2 cellular contexts compared by ENCODE assay signal in the genomic region with DNA sequence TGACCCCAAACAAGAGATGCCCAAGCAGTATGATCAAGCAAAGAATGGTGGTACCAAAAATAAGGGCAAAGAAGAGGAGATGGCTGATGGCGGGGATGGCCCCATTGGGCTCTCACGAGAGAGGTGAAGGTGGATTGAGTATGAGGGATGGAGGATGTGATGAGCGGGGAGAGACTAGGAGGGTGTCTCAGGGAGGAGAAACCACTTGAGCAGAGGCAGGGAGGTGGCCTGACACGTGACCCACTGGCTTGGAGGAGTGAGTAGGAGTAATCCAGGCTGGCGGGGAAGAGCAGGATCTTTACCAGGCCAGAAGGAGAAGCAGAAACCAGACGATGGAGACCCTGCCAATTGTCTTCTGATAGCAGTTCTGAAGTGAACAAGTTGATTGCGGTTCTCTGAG.
TF ChIP-seq lines count a peak whose summit lies in the region.

No MANE protein-coding gene starts in this region.

TF ChIP-seq in WTC11, 78 proteins besides CTCF, POLR2A, EP300 and RAD21 (continues in another document):
- TF ChIP-seq, protein P1, sequence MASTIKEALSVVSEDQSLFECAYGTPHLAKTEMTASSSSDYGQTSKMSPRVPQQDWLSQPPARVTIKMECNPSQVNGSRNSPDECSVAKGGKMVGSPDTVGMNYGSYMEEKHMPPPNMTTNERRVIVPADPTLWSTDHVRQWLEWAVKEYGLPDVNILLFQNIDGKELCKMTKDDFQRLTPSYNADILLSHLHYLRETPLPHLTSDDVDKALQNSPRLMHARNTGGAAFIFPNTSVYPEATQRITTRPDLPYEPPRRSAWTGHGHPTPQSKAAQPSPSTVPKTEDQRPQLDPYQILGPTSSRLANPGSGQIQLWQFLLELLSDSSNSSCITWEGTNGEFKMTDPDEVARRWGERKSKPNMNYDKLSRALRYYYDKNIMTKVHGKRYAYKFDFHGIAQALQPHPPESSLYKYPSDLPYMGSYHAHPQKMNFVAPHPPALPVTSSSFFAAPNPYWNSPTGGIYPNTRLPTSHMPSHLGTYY (CRISPR knock-in tag; IDR thresholded peaks at IDR 0.05), result no peak
- TF ChIP-seq, protein P2, sequence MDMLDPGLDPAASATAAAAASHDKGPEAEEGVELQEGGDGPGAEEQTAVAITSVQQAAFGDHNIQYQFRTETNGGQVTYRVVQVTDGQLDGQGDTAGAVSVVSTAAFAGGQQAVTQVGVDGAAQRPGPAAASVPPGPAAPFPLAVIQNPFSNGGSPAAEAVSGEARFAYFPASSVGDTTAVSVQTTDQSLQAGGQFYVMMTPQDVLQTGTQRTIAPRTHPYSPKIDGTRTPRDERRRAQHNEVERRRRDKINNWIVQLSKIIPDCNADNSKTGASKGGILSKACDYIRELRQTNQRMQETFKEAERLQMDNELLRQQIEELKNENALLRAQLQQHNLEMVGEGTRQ (CRISPR knock-in tag; IDR thresholded peaks at IDR 0.05), result no peak
- TF ChIP-seq KAT7 (CRISPR knock-in tag; IDR thresholded peaks at IDR 0.05; ENCODE audit: borderline replicate concordance), result no peak
- TF ChIP-seq NR3C1 (CRISPR knock-in tag; conservative IDR thresholded peaks at IDR 0.05; ENCODE audit: low read depth), result no peak
- no peak for TF ChIP-seq SOX15 (CRISPR knock-in tag; IDR thresholded peaks at IDR 0.05)
- no peak for TF ChIP-seq GRHL2 (CRISPR knock-in tag; IDR thresholded peaks at IDR 0.05; ENCODE audit: insufficient replicate concordance, severe bottlenecking)
- TF ChIP-seq, protein P3, sequence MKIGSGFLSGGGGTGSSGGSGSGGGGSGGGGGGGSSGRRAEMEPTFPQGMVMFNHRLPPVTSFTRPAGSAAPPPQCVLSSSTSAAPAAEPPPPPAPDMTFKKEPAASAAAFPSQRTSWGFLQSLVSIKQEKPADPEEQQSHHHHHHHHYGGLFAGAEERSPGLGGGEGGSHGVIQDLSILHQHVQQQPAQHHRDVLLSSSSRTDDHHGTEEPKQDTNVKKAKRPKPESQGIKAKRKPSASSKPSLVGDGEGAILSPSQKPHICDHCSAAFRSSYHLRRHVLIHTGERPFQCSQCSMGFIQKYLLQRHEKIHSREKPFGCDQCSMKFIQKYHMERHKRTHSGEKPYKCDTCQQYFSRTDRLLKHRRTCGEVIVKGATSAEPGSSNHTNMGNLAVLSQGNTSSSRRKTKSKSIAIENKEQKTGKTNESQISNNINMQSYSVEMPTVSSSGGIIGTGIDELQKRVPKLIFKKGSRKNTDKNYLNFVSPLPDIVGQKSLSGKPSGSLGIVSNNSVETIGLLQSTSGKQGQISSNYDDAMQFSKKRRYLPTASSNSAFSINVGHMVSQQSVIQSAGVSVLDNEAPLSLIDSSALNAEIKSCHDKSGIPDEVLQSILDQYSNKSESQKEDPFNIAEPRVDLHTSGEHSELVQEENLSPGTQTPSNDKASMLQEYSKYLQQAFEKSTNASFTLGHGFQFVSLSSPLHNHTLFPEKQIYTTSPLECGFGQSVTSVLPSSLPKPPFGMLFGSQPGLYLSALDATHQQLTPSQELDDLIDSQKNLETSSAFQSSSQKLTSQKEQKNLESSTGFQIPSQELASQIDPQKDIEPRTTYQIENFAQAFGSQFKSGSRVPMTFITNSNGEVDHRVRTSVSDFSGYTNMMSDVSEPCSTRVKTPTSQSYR (CRISPR knock-in tag; IDR thresholded peaks at IDR 0.05), result no peak
- TF ChIP-seq, protein P4, sequence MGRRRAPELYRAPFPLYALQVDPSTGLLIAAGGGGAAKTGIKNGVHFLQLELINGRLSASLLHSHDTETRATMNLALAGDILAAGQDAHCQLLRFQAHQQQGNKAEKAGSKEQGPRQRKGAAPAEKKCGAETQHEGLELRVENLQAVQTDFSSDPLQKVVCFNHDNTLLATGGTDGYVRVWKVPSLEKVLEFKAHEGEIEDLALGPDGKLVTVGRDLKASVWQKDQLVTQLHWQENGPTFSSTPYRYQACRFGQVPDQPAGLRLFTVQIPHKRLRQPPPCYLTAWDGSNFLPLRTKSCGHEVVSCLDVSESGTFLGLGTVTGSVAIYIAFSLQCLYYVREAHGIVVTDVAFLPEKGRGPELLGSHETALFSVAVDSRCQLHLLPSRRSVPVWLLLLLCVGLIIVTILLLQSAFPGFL (CRISPR knock-in tag; IDR thresholded peaks at IDR 0.05; ENCODE audit: borderline replicate concordance), result no peak
- TF ChIP-seq NFYB (CRISPR knock-in tag; conservative IDR thresholded peaks at IDR 0.05; ENCODE audit: low read depth), result no peak
- TF ChIP-seq ZNF219 (CRISPR knock-in tag; IDR thresholded peaks at IDR 0.05; ENCODE audit: borderline replicate concordance), result no peak
- TF ChIP-seq, protein P5, sequence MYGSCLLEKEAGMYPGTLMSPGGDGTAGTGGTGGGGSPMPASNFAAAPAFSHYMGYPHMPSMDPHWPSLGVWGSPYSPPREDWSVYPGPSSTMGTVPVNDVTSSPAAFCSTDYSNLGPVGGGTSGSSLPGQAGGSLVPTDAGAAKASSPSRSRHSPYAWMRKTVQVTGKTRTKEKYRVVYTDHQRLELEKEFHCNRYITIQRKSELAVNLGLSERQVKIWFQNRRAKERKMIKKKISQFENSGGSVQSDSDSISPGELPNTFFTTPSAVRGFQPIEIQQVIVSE (CRISPR knock-in tag; IDR thresholded peaks at IDR 0.05; ENCODE audit: borderline replicate concordance), result no peak
- no peak for TF ChIP-seq SMAD4 (CRISPR knock-in tag; IDR thresholded peaks at IDR 0.05)
- TF ChIP-seq, protein P6, sequence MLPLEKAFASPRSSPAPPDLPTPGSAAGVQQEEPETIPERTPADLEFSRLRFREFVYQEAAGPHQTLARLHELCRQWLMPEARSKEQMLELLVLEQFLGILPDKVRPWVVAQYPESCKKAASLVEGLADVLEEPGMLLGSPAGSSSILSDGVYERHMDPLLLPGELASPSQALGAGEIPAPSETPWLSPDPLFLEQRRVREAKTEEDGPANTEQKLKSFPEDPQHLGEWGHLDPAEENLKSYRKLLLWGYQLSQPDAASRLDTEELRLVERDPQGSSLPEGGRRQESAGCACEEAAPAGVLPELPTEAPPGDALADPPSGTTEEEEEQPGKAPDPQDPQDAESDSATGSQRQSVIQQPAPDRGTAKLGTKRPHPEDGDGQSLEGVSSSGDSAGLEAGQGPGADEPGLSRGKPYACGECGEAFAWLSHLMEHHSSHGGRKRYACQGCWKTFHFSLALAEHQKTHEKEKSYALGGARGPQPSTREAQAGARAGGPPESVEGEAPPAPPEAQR (CRISPR knock-in tag; IDR thresholded peaks at IDR 0.05), result no peak

TF ChIP-seq in K562, 482 proteins besides CTCF, POLR2A, EP300 and RAD21 (continues in another document):
- TF ChIP-seq FUS (optimal IDR thresholded peaks at IDR 0.05; ENCODE audit: low read depth, low read length), result no peak
- TF ChIP-seq SP2 (IDR thresholded peaks at IDR 0.05; ENCODE audit: extremely low read depth, low read depth, low read length, poor library complexity, severe bottlenecking), result no peak
- TF ChIP-seq BHLHE40 (IDR thresholded peaks at IDR 0.05; ENCODE audit: low read length), result peak; percentile 45; the same call in 1 of the 2 replicates
- no peak for TF ChIP-seq HLTF (IDR thresholded peaks at IDR 0.05)
- TF ChIP-seq, protein P7, sequence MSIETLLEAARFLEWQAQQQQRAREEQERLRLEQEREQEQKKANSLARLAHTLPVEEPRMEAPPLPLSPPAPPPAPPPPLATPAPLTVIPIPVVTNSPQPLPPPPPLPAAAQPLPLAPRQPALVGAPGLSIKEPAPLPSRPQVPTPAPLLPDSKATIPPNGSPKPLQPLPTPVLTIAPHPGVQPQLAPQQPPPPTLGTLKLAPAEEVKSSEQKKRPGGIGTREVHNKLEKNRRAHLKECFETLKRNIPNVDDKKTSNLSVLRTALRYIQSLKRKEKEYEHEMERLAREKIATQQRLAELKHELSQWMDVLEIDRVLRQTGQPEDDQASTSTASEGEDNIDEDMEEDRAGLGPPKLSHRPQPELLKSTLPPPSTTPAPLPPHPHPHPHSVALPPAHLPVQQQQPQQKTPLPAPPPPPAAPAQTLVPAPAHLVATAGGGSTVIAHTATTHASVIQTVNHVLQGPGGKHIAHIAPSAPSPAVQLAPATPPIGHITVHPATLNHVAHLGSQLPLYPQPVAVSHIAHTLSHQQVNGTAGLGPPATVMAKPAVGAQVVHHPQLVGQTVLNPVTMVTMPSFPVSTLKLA (conservative IDR thresholded peaks at IDR 0.05), result no peak
- TF ChIP-seq DMBX1 (CRISPR knock-in tag; IDR thresholded peaks at IDR 0.05; ENCODE audit: borderline replicate concordance), result no peak
- TF ChIP-seq, protein P8, sequence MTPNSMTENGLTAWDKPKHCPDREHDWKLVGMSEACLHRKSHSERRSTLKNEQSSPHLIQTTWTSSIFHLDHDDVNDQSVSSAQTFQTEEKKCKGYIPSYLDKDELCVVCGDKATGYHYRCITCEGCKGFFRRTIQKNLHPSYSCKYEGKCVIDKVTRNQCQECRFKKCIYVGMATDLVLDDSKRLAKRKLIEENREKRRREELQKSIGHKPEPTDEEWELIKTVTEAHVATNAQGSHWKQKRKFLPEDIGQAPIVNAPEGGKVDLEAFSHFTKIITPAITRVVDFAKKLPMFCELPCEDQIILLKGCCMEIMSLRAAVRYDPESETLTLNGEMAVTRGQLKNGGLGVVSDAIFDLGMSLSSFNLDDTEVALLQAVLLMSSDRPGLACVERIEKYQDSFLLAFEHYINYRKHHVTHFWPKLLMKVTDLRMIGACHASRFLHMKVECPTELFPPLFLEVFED (CRISPR knock-in tag; conservative IDR thresholded peaks at IDR 0.05), result 0 out of 2 replicates have a peak, but pooled peaks have one; percentile 23
- no peak for TF ChIP-seq MEF2A (IDR thresholded peaks at IDR 0.05; ENCODE audit: control insufficient read depth, low read depth, low read length)
- TF ChIP-seq MCM2 (IDR thresholded peaks at IDR 0.05; ENCODE audit: low read depth), result no peak
- no peak for TF ChIP-seq TCF3 (CRISPR knock-in tag; IDR thresholded peaks at IDR 0.05)
- TF ChIP-seq ZNF436 (CRISPR knock-in tag; IDR thresholded peaks at IDR 0.05), result no peak
- TF ChIP-seq, protein P9, sequence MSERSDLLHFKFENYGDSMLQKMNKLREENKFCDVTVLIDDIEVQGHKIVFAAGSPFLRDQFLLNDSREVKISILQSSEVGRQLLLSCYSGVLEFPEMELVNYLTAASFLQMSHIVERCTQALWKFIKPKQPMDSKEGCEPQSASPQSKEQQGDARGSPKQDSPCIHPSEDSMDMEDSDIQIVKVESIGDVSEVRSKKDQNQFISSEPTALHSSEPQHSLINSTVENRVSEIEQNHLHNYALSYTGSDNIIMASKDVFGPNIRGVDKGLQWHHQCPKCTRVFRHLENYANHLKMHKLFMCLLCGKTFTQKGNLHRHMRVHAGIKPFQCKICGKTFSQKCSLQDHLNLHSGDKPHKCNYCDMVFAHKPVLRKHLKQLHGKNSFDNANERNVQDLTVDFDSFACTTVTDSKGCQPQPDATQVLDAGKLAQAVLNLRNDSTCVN (CRISPR knock-in tag; IDR thresholded peaks at IDR 0.05), result 0 out of 2 replicates have a peak, but pooled peaks have one; percentile 10
- no peak for TF ChIP-seq ZNF143 (CRISPR knock-in tag; IDR thresholded peaks at IDR 0.05)
- TF ChIP-seq, protein P10, sequence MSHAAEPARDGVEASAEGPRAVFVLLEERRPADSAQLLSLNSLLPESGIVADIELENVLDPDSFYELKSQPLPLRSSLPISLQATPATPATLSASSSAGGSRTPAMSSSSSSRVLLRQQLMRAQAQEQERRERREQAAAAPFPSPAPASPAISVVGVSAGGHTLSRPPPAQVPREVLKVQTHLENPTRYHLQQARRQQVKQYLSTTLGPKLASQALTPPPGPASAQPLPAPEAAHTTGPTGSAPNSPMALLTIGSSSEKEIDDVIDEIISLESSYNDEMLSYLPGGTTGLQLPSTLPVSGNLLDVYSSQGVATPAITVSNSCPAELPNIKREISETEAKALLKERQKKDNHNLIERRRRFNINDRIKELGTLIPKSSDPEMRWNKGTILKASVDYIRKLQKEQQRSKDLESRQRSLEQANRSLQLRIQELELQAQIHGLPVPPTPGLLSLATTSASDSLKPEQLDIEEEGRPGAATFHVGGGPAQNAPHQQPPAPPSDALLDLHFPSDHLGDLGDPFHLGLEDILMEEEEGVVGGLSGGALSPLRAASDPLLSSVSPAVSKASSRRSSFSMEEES (CRISPR knock-in tag; IDR thresholded peaks at IDR 0.05), result peak; percentile 55
- TF ChIP-seq ZNF707 (CRISPR knock-in tag; conservative IDR thresholded peaks at IDR 0.05), result no peak
- no peak for TF ChIP-seq ZNF551 (CRISPR knock-in tag; IDR thresholded peaks at IDR 0.05)
- no peak for TF ChIP-seq ZNF140 (CRISPR knock-in tag; IDR thresholded peaks at IDR 0.05)
- TF ChIP-seq, protein P11, sequence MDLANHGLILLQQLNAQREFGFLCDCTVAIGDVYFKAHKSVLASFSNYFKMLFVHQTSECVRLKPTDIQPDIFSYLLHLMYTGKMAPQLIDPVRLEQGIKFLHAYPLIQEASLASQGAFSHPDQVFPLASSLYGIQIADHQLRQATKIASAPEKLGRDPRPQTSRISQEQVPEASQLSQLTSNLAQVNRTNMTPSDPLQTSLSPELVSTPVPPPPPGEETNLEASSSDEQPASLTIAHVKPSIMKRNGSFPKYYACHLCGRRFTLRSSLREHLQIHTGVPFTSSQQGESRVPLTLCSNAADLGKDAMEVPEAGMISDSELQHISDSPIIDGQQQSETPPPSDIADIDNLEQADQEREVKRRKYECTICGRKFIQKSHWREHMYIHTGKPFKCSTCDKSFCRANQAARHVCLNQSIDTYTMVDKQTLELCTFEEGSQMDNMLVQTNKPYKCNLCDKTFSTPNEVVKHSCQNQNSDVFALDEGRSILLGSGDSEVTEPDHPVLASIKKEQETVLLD (IDR thresholded peaks at IDR 0.05), result no peak
- 0 out of 2 replicates have a peak, but pooled peaks have one; percentile 66 for TF ChIP-seq OTX1 (CRISPR knock-in tag; IDR thresholded peaks at IDR 0.05)
- TF ChIP-seq, protein P12, sequence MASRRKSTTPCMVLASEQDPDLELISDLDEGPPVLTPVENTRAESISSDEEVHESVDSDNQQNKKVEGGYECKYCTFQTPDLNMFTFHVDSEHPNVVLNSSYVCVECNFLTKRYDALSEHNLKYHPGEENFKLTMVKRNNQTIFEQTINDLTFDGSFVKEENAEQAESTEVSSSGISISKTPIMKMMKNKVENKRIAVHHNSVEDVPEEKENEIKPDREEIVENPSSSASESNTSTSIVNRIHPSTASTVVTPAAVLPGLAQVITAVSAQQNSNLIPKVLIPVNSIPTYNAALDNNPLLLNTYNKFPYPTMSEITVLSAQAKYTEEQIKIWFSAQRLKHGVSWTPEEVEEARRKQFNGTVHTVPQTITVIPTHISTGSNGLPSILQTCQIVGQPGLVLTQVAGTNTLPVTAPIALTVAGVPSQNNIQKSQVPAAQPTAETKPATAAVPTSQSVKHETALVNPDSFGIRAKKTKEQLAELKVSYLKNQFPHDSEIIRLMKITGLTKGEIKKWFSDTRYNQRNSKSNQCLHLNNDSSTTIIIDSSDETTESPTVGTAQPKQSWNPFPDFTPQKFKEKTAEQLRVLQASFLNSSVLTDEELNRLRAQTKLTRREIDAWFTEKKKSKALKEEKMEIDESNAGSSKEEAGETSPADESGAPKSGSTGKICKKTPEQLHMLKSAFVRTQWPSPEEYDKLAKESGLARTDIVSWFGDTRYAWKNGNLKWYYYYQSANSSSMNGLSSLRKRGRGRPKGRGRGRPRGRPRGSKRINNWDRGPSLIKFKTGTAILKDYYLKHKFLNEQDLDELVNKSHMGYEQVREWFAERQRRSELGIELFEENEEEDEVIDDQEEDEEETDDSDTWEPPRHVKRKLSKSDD (conservative IDR thresholded peaks at IDR 0.05; ENCODE audit: low read length), result no peak
- TF ChIP-seq TFAM (CRISPR knock-in tag; conservative IDR thresholded peaks at IDR 0.05), result no peak
- no peak for TF ChIP-seq ZNF445 (CRISPR knock-in tag; IDR thresholded peaks at IDR 0.05; ENCODE audit: low read depth)
- TF ChIP-seq DDX20 (tag; IDR thresholded peaks at IDR 0.05; ENCODE audit: low read depth), result no peak
- TF ChIP-seq BRD9 (IDR thresholded peaks at IDR 0.05; ENCODE audit: low read depth, partially characterized antibody), result no peak
- TF ChIP-seq, protein P2 (CRISPR knock-in tag; IDR thresholded peaks at IDR 0.05), result peak; percentile 52
- TF ChIP-seq ZNF764 (CRISPR knock-in tag; IDR thresholded peaks at IDR 0.05; ENCODE audit: low read depth), result no peak
